In genomic region chr16:35425270-35425669, GRCh38 we compare ENCODE assay signal across 23 cellular contexts.
"Had no signal": no experiment of that assay in that cellular context is flagged by ENCODE, and none has a peak within 500 bp of the region (broad histone marks: within the 10 kb centered on the region; RNA-seq: fewer than 3 reads in every experiment).

No MANE protein-coding gene starts in this region.

- ATAC-seq: effector memory CD8-positive, alpha-beta T cell; gastroesophageal sphincter; left cardiac atrium; natural killer cell treated with Interleukin-12 subunit alpha and Interleukin-12 subunit beta and Interleukin-15 and Interleukin-18, amount 100 ng/mL, for 72 hours; pancreas; right lobe of liver; stimulated activated effector memory CD8-positive, alpha-beta T cell treated with anti-CD3 and anti-CD28 coated beads, Interleukin-12 subunit alpha, Interleukin-12 subunit beta, amount 100 ng/mL, for 72 hours; upper lobe of right lung had no signal

- H3K36me3 ChIP-seq: esophagus squamous epithelium, gastroesophageal sphincter, left ventricle myocardium inferior, neural progenitor cell, pancreas, right lobe of liver, tibial artery, upper lobe of right lung, vagina had no signal

- H3K4me3 ChIP-seq: esophagus squamous epithelium, gastroesophageal sphincter, left ventricle myocardium inferior, lung, neural progenitor cell, pancreas, right lobe of liver, tibial artery, upper lobe of right lung, vagina had no signal

- H3K4me2 ChIP-seq: neural progenitor cell had no signal

- H3K27ac ChIP-seq: epithelial cell of prostate, esophagus squamous epithelium, gastroesophageal sphincter, left ventricle myocardium inferior, neural progenitor cell, pancreas, right lobe of liver, tibial artery, upper lobe of right lung, vagina had no signal

- H3K9ac ChIP-seq: neural progenitor cell had no signal

- H3K9me3 ChIP-seq: esophagus squamous epithelium, pancreas, right lobe of liver, tibial artery, upper lobe of right lung, vagina had no signal

- H3K4me1 ChIP-seq: esophagus squamous epithelium, gastroesophageal sphincter, left ventricle myocardium inferior, neural progenitor cell, pancreas, right lobe of liver, tibial artery, upper lobe of right lung, vagina had no signal

- H2AFZ ChIP-seq: neural progenitor cell had no signal

- DNase-seq: effector memory CD8-positive, alpha-beta T cell; esophagus squamous epithelium; foreskin fibroblast; glutamatergic neuron; immature natural killer cell; left cardiac atrium; left ventricle myocardium inferior; mesenchymal stem cell; midbrain; occipital lobe; stimulated activated CD4-positive, alpha-beta T cell treated with anti-CD3 and anti-CD28 coated beads, Interleukin-4, amount 100 ng/mL, for 1 hour; stimulated activated CD8-positive, alpha-beta memory T cell treated with anti-CD3 and anti-CD28 coated beads, Interleukin-4, amount 100 ng/mL, for 48 hours; tibial artery; upper lobe of right lung had no signal

- H3K27me3 ChIP-seq: esophagus squamous epithelium, neural progenitor cell, pancreas, right lobe of liver, tibial artery, upper lobe of right lung, vagina had no signal
